Comparison of ENCODE assay signal across 16 cellular contexts in genomic region chrX:152917969-152918579, GRCh38.
"Had no signal": no experiment of that assay in that cellular context is flagged by ENCODE, and none has a peak within 500 bp of the region (broad histone marks: within the 10 kb centered on the region; RNA-seq: fewer than 3 reads in every experiment).

No MANE protein-coding gene starts in this region.

- DNase-seq: activated CD4-positive, alpha-beta T cell treated with anti-CD3 and anti-CD28 coated beads, Interleukin-2, amount 50 U/mL, for 48 hours; activated CD8-positive, alpha-beta memory T cell treated with anti-CD3 and anti-CD28 coated beads, Interleukin-2, amount 10 ng/mL, durations not matched to agents 7 days and 5 days; activated effector memory CD4-positive, alpha-beta T cell treated with Interleukin-2 at 50 U/mL for 16 hours; activated T-cell treated with anti-CD3 and anti-CD28 coated beads, Interleukin-2, amount 50 U/mL, for 24 hours; amniotic stem cell; body of pancreas; central memory CD4-positive, alpha-beta T cell; left cardiac atrium; mammary epithelial cell; natural killer cell; occipital lobe; stimulated activated CD4-positive, alpha-beta T cell treated with anti-CD3 and anti-CD28 coated beads, Interleukin-4, amount 100 ng/mL, for 1 hour; stimulated activated CD8-positive, alpha-beta memory T cell treated with anti-CD3 and anti-CD28 coated beads, Interleukin-4, amount 100 ng/mL, for 48 hours; testis had no signal

- H3K27ac ChIP-seq: body of pancreas, testis had no signal

- ATAC-seq: activated CD4-positive, CD25-positive, alpha-beta regulatory T cell treated with anti-CD3 and anti-CD28 coated beads, Interleukin-2, amount 50 U/mL, for 24 hours; activated CD8-positive, alpha-beta memory T cell treated with anti-CD3 and anti-CD28 coated beads, Interleukin-2, amount 10 ng/mL, durations not matched to agents 7 days and 5 days; activated naive CD4-positive, alpha-beta T cell treated with anti-CD3 and anti-CD28 coated beads, Interleukin-2, amount 50 U/mL, for 72 hours; body of pancreas; natural killer cell had no signal

- H3K4me1 ChIP-seq: body of pancreas, testis had no signal

- H3K9me3 ChIP-seq: body of pancreas, testis had no signal

- H3K27me3 ChIP-seq: body of pancreas, testis had no signal

- H3K4me3 ChIP-seq: body of pancreas, testis had no signal
